In the genomic region with DNA sequence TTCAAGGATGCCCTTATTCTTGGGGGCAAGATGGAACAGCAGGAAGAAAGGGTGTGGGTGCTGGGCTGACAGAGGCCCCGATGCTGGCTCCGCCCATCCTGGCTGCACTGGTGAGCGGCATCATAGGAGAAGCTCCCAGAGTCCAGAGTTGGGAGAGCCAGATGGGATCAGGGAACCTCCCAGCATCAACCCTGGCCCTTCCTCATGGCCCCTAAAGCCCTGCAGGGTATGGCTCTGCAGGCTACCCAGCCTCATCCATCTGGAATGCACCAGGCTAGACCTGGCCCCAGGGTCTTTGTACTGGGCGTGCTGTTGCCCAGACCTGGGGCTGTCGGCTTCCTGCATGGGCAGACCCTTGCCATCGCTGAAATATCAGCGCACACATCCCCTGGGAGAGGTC, we compare ENCODE assay signal across 22 cellular contexts. TPM values are rescaled to one million over a fixed set of nuclear protein-coding genes. Genes with fewer than 3 reads are reported as not detected.
DNase-seq lines count a peak whose midpoint lies in the region; ATAC-seq and TF ChIP-seq lines count a peak whose summit lies in the region.
"Had no signal": no experiment of that assay in that cellular context is flagged by ENCODE, and none has a peak within 500 bp of the region (broad histone marks: within the 10 kb centered on the region; RNA-seq: fewer than 3 reads in every experiment).

No MANE protein-coding gene starts in this region.

- WGBS in right lobe of liver (ENCODE audit: insufficient coverage, low coverage, low lambda C conversion rate, missing lambda C conversion rate) = no CpG with 5 or more reads among the region's 7 CpGs
- 75% methylated on average over 6 of the region's 7 CpGs for WGBS in esophagus muscularis mucosa

- TF ChIP-seq CTCF in BE2C (IDR thresholded peaks at IDR 0.05; ENCODE audit: low read depth, low read length) (no peak), right lobe of liver (IDR thresholded peaks at IDR 0.05) (no peak), breast epithelium (IDR thresholded peaks at IDR 0.05) (no peak), esophagus muscularis mucosa (IDR thresholded peaks at IDR 0.05) (no peak)

- peak; percentile 57 for DNase-seq in BE2C
- DNase-seq in ELR (ENCODE audit: low read depth) = peak; percentile 44
- DNase-seq in RPMI7951 (ENCODE audit: low read depth) = peak; percentile 22
- no peak for DNase-seq in right lobe of liver
- DNase-seq in breast epithelium (ENCODE audit: low spot score in 2 of 2) = no peak
- no peak for DNase-seq in esophagus muscularis mucosa (ENCODE audit: extremely low spot score)
- DNase-seq: activated CD4-positive, CD25-positive, alpha-beta regulatory T cell; activated CD8-positive, alpha-beta memory T cell treated with anti-CD3 and anti-CD28 coated beads for 24 hours; activated T-cell treated with anti-CD3 and anti-CD28 coated beads, Interleukin-2, amount 50 U/mL, for 72 hours; CD8-positive, alpha-beta T cell; cerebellar nuclear complex; effector CD4-positive, alpha-beta T cell; erythroblast; NCI-H1417; NCI-H748 treated with DMSO at 0.1 percent for 48 hours; PC-3; testis had no signal

- peak in 3 of 4 donors; percentile 14 to 42 (median 28) for ATAC-seq in right lobe of liver
- no peak for ATAC-seq in GM21360 (IDR thresholded peaks at IDR 0.05; ENCODE audit: unreplicated experiment)
- ATAC-seq: activated naive CD4-positive, alpha-beta T cell treated with anti-CD3 and anti-CD28 coated beads, Interleukin-2, amount 50 U/mL, for 72 hours; activated T-cell treated with anti-CD3 and anti-CD28 coated beads, Interleukin-2, amount 50 U/mL, for 72 hours; CD8-positive, alpha-beta T cell; gastroesophageal sphincter; PC-3; stimulated activated memory B cell treated with anti-CD40 and anti-IgM and Interleukin-4, amounts not matched to agents 10 μg/mL and 1 μg/mL and 100 μg/mL, for 72 hours had no signal

- TF ChIP-seq POLR2A in right lobe of liver (IDR thresholded peaks at IDR 0.05) (no peak), breast epithelium (IDR thresholded peaks at IDR 0.05) (no peak), esophagus muscularis mucosa (IDR thresholded peaks at IDR 0.05; ENCODE audit: low read depth) (no peak)

- H3K27me3 ChIP-seq in BE2C (no peaks in the 10 kb centered on the region), right lobe of liver (no peaks in the 10 kb centered on the region), breast epithelium (no peaks in the 10 kb centered on the region), esophagus muscularis mucosa (no peaks in the 10 kb centered on the region)
- H3K27me3 ChIP-seq: gastroesophageal sphincter, testis had no signal

- no peak for TF ChIP-seq EP300 in esophagus muscularis mucosa (IDR thresholded peaks at IDR 0.05)

- intact Hi-C loops in right lobe of liver (cut with DNase I) (no loop called here), breast epithelium (cut with DNase I; ENCODE audit: low total_unique reads) (no loop called here), esophagus muscularis mucosa (cut with DNase I) (no loop called here)

- H3K9me3 ChIP-seq in BE2C (no peaks in the 10 kb centered on the region), right lobe of liver (no peaks in the 10 kb centered on the region), breast epithelium (no peaks in the 10 kb centered on the region), esophagus muscularis mucosa (no peaks in the 10 kb centered on the region)
- H3K9me3 ChIP-seq: gastroesophageal sphincter, testis had no signal

- H3K36me3 ChIP-seq in BE2C (peaks cover 11% of the 10 kb centered on the region), right lobe of liver (peaks cover 0 to 23% (median 2%) of the 10 kb centered on the region in 4 donors), breast epithelium (peaks cover 8% of the 10 kb centered on the region), esophagus muscularis mucosa (peaks cover 18 to 44% (median 37%) of the 10 kb centered on the region in 4 donors)

- H3K4me3 ChIP-seq in BE2C (ENCODE audit: low read depth, low read length) (no peak overlapping the region), right lobe of liver (no peak overlapping the region), breast epithelium (no peak overlapping the region), esophagus muscularis mucosa (no peak overlapping the region)
- H3K4me3 ChIP-seq: gastroesophageal sphincter, SK-N-MC, testis had no signal

- H3K27ac ChIP-seq in right lobe of liver = no peak overlapping the region
- no peak overlapping the region for H3K27ac ChIP-seq in breast epithelium
- H3K27ac ChIP-seq in esophagus muscularis mucosa (replicated peaks in 1 of 4) = no peak overlapping the region
- H3K27ac ChIP-seq: gastroesophageal sphincter, SK-N-MC, testis had no signal

- H3K4me1 ChIP-seq in BE2C (no peaks in the 10 kb centered on the region), right lobe of liver (no peaks in the 10 kb centered on the region), breast epithelium (no peaks in the 10 kb centered on the region), esophagus muscularis mucosa (peaks cover 0 to 8% (median 6%) of the 10 kb centered on the region in 4 donors)
- H3K4me1 ChIP-seq: testis had no signal

RNA-seq across cellular contexts. Expression of gene ELL, which starts 7.9 kb away (rescaled TPM):
- polyA plus RNA-seq in BE2C (2012; ENCODE audit: insufficient read depth, insufficient read length, low read depth) = 25.9 TPM
- total RNA-seq in RPMI7951 (2014; rRNA removed; shearing (Covaris generic)) = 6.5 and 7.2 TPM in 2 replicates
- total RNA-seq in right lobe of liver (10 to 100 TPM in 2 of 6 experiments, 1 to 10 TPM in 4; 5.3 to 11.9 (median 8.6) TPM), breast epithelium (10 to 100 TPM; 13.0 to 22.3 (median 15.7) TPM), esophagus muscularis mucosa (10 to 100 TPM in 3 of 4 donors, 1 to 10 TPM in 1; 9.1 to 35.1 (median 20.1) TPM)

RNA-seq across cellular contexts. Expression of gene FKBP8, which starts 13.6 kb away (rescaled TPM):
- polyA plus RNA-seq in BE2C (2012; ENCODE audit: insufficient read depth, insufficient read length, low read depth) = 511 TPM
- total RNA-seq in RPMI7951 (2014; rRNA removed; shearing (Covaris generic)) = 172 and 199 TPM in 2 replicates
- 100 to 1,000 TPM in 3 of 6 experiments, 10 to 100 TPM in 3; 92.7 to 179 (median 118) TPM for total RNA-seq in right lobe of liver
- total RNA-seq in breast epithelium = 100 to 1,000 TPM; 214 to 336 (median 294) TPM
- total RNA-seq in esophagus muscularis mucosa = 100 to 1,000 TPM; 420 to 568 (median 430) TPM

RNA-seq across cellular contexts. Expression of gene KXD1, which starts 27.9 kb away (rescaled TPM):
- 231 TPM for polyA plus RNA-seq in BE2C (2012; ENCODE audit: insufficient read depth, insufficient read length, low read depth)
- 159 TPM in 2 replicates for total RNA-seq in RPMI7951 (2014; rRNA removed; shearing (Covaris generic))
- total RNA-seq in right lobe of liver (10 to 100 TPM; 30.2 to 93.0 (median 36.1) TPM), breast epithelium (100 to 1,000 TPM in 2 of 3 donors, 10 to 100 TPM in 1; 92.6 to 140 (median 139) TPM), esophagus muscularis mucosa (100 to 1,000 TPM; 129 to 155 (median 149) TPM)

RNA-seq across cellular contexts. Expression of gene UBA52, which starts 41.9 kb away (rescaled TPM):
- 2,272 TPM for polyA plus RNA-seq in BE2C (2012; ENCODE audit: insufficient read depth, insufficient read length, low read depth)
- total RNA-seq in RPMI7951 (2014; rRNA removed; shearing (Covaris generic)) = 1,359 and 2,003 TPM in 2 replicates
- total RNA-seq in right lobe of liver (100 to 1,000 TPM; 256 to 470 (median 406) TPM), breast epithelium (100 to 1,000 TPM; 729 to 865 (median 831) TPM), esophagus muscularis mucosa (100 to 1,000 TPM; 560 to 800 (median 665) TPM)

RNA-seq across cellular contexts. Expression of gene REX1BD, which starts 58.8 kb away (rescaled TPM):
- polyA plus RNA-seq in BE2C (2012; ENCODE audit: insufficient read depth, insufficient read length, low read depth) = 178 TPM
- 84.0 and 117 TPM in 2 replicates for total RNA-seq in RPMI7951 (2014; rRNA removed; shearing (Covaris generic))
- total RNA-seq in right lobe of liver (10 to 100 TPM; 30.4 to 71.7 (median 45.6) TPM), breast epithelium (100 to 1,000 TPM in 2 of 3 donors, 10 to 100 TPM in 1; 99.8 to 117 (median 111) TPM), esophagus muscularis mucosa (10 to 100 TPM; 56.1 to 77.7 (median 67.0) TPM)

Comparison
In these comparisons a context has a peak if more than half of its experiments do, and no peak if none do; other contexts are left out.
1. DNase-seq: peak in BE2C (single experiment), ELR (single experiment) and RPMI7951 (single experiment); none in right lobe of liver (0 of 3), breast epithelium (0 of 2) and esophagus muscularis mucosa (single experiment).